In genomic region chr21:42369821-42370220, GRCh38 we compare ENCODE assay signal across 22 cellular contexts. TPM values are rescaled to one million over a fixed set of nuclear protein-coding genes. Genes with fewer than 3 reads are reported as not detected.
A peak's percentile ranks its signal among the peaks of the same experiment; 100 is the strongest.
DNase-seq lines count a peak whose midpoint lies in the region; ATAC-seq, FAIRE-seq and TF ChIP-seq lines count a peak whose summit lies in the region.
"Had no signal": no experiment of that assay in that cellular context is flagged by ENCODE, and none has a peak within 500 bp of the region (broad histone marks: within the 10 kb centered on the region; RNA-seq: fewer than 3 reads in every experiment).

No MANE protein-coding gene starts in this region.

- H3K4me3 ChIP-seq in DND-41 (ENCODE audit: low read depth in 1 of 2, low read length in 2 of 2), result no peak overlapping the region

- H3K4me2 ChIP-seq in DND-41 (ENCODE audit: insufficient read depth, low read length), result no peak overlapping the region
- H3K4me2 ChIP-seq: SK-N-SH had no signal

- no peaks in the 10 kb centered on the region for H4K20me1 ChIP-seq in DND-41 (ENCODE audit: insufficient read depth, low read length)

- no peaks in the 10 kb centered on the region for H3K36me3 Mint-ChIP-seq in chondrocyte (ENCODE audit: low read depth)
- no peaks in the 10 kb centered on the region for H3K36me3 Mint-ChIP-seq in nephron progenitor cell (ENCODE audit: low read depth)
- H3K36me3 Mint-ChIP-seq: CD4-positive, CD25-positive, alpha-beta regulatory T cell; IgD-negative memory B cell had no signal

- peaks cover 11% of the 10 kb centered on the region for H3K27me3 Mint-ChIP-seq in chondrocyte (ENCODE audit: low read depth)
- peaks cover 20% of the 10 kb centered on the region for H3K27me3 Mint-ChIP-seq in nephron progenitor cell (ENCODE audit: low read depth, poor library complexity)

- no peak overlapping the region for H3K27ac ChIP-seq in DND-41 (ENCODE audit: low read length)
- no peak overlapping the region for H3K27ac ChIP-seq in foreskin keratinocyte

- no peaks in the 10 kb centered on the region for H3K9me3 Mint-ChIP-seq in chondrocyte (ENCODE audit: low read depth)
- no peaks in the 10 kb centered on the region for H3K9me3 Mint-ChIP-seq in nephron progenitor cell
- H3K9me3 Mint-ChIP-seq: CD4-positive, CD25-positive, alpha-beta regulatory T cell; IgD-negative memory B cell had no signal

- H3K27me3 ChIP-seq in DND-41 (ENCODE audit: insufficient read depth, low read length, poor library complexity) (no peaks in the 10 kb centered on the region), foreskin keratinocyte (peaks cover 9% of the 10 kb centered on the region)

- H3K27ac Mint-ChIP-seq in chondrocyte (ENCODE audit: unreplicated experiment) (no peak overlapping the region), nephron progenitor cell (no peak overlapping the region)
- H3K27ac Mint-ChIP-seq: CD4-positive, CD25-positive, alpha-beta regulatory T cell had no signal

- H3K9ac ChIP-seq in DND-41 (ENCODE audit: low read depth, low read length), result no peak overlapping the region
- H3K9ac ChIP-seq: SK-N-SH had no signal

- peak; percentile 24 for TF ChIP-seq CTCF in DND-41 (IDR thresholded peaks at IDR 0.05; ENCODE audit: borderline replicate concordance, extremely low read depth, low read length, poor library complexity, severe bottlenecking)
- TF ChIP-seq CTCF in chondrocyte (IDR thresholded peaks at IDR 0.05), result no peak
- TF ChIP-seq CTCF in nephron progenitor cell (IDR thresholded peaks at IDR 0.05), result peak; percentile 20
- TF ChIP-seq CTCF in foreskin keratinocyte (conservative IDR thresholded peaks at IDR 0.05), result no peak

- H2AFZ ChIP-seq in DND-41 (ENCODE audit: low read depth, low read length), result no peak overlapping the region

- peak; percentile 28; the same call in 1 of the 2 replicates for TF ChIP-seq POLR2A in GM12891 (IDR thresholded peaks at IDR 0.05; ENCODE audit: low read depth, low read length)

- DNase-seq in DND-41 (no peak), GM12891 (ENCODE audit: insufficient read length, low spot score) (no peak), chondrocyte (ENCODE audit: low spot score) (peak; percentile 83), nephron progenitor cell (no peak), NCI-H1930 (lab: John Stamatoyannopoulos, UW) (no peak), foreskin keratinocyte (no peak), HK-2 (ENCODE audit: unreplicated experiment) (no peak)
- DNase-seq: Calu3; CD4-positive, CD25-positive, alpha-beta regulatory T cell; DMS53; NCI-H187; NCI-H2171; NCI-H446 treated with DMSO at 0.1 percent for 48 hours; NK-92 treated with Interleukin-12 subunit alpha and Interleukin-12 subunit beta, amount 100 ng/mL, for 24 hours; SHP77; SK-N-SH had no signal

- H3K4me1 ChIP-seq in DND-41 (ENCODE audit: insufficient read depth, low read length), result no peaks in the 10 kb centered on the region
- no peaks in the 10 kb centered on the region for H3K4me1 ChIP-seq in foreskin keratinocyte

- H3K9me3 ChIP-seq in DND-41 (ENCODE audit: insufficient read depth, low read length, severe bottlenecking), result no peaks in the 10 kb centered on the region
- H3K9me3 ChIP-seq: SK-N-SH had no signal

- H3K4me3 Mint-ChIP-seq in chondrocyte (ENCODE audit: unreplicated experiment), result no peak overlapping the region
- H3K4me3 Mint-ChIP-seq in nephron progenitor cell, result no peak overlapping the region
- H3K4me3 Mint-ChIP-seq: CD4-positive, CD25-positive, alpha-beta regulatory T cell; IgD-negative memory B cell had no signal

- H3K4me1 Mint-ChIP-seq in chondrocyte (ENCODE audit: low read depth) (no peaks in the 10 kb centered on the region), nephron progenitor cell (peaks cover 69% of the 10 kb centered on the region)
- H3K4me1 Mint-ChIP-seq: IgD-negative memory B cell had no signal

- ATAC-seq in DND-41 (ENCODE audit: insufficient read depth, low read depth) (no peak), GM19328 (IDR thresholded peaks at IDR 0.05; ENCODE audit: unreplicated experiment) (no peak), foreskin keratinocyte (no peak)

- no peaks in the 10 kb centered on the region for H3K79me2 ChIP-seq in DND-41 (ENCODE audit: insufficient read depth, low read length)

- FAIRE-seq in GM12891 (lab: Jason Lieb, UNC), result no peak
- FAIRE-seq: G401.6, H54 had no signal

- no peaks in the 10 kb centered on the region for H3K36me3 ChIP-seq in DND-41 (ENCODE audit: insufficient read depth, low read length)

TF ChIP-seq in GM12891, 5 proteins besides CTCF, POLR2A, EP300 and RAD21:
- TF ChIP-seq PAX5 (IDR thresholded peaks at IDR 0.05; ENCODE audit: insufficient read depth, low read length, severe bottlenecking) (no peak), SPI1 (IDR thresholded peaks at IDR 0.05; ENCODE audit: low read depth, low read length) (no peak), POU2F2 (IDR thresholded peaks at IDR 0.05; ENCODE audit: low read depth, low read length) (no peak), TAF1 (IDR thresholded peaks at IDR 0.05; ENCODE audit: low read depth, low read length) (no peak), POLR2AphosphoS5 (IDR thresholded peaks at IDR 0.05; ENCODE audit: low read depth, low read length) (no peak)
TF ChIP-seq in GM12891: peak in this region for 0.

RNA-seq across cellular contexts. Expression of gene TFF1, which starts 3.5 kb away (rescaled TPM):
- 0.63 TPM for polyA plus RNA-seq in GM12891 (2012; ENCODE audit: low read depth, missing spikeins)
- total RNA-seq in chondrocyte, result not detected in 3 replicates
- not detected in 2 replicates for total RNA-seq in foreskin keratinocyte
- not detected in 2 replicates for polyA plus RNA-seq in foreskin keratinocyte
- total RNA-seq: Calu3; CD4-positive, CD25-positive, alpha-beta regulatory T cell; HT1080; OCI-LY7 had no signal
- polyA plus RNA-seq: CD4-positive, CD25-positive, alpha-beta regulatory T cell; IgD-negative memory B cell; SK-N-SH had no signal

RNA-seq across cellular contexts. Expression of gene TFF2, which starts 19.0 kb away (rescaled TPM):
- not detected for polyA plus RNA-seq in GM12891 (2012; ENCODE audit: low read depth, missing spikeins)
- total RNA-seq in chondrocyte (not detected in 3 replicates), foreskin keratinocyte (not detected in 2 replicates)
- not detected in 2 replicates for polyA plus RNA-seq in foreskin keratinocyte
- total RNA-seq: Calu3; CD4-positive, CD25-positive, alpha-beta regulatory T cell; HT1080; OCI-LY7 had no signal
- polyA plus RNA-seq: CD4-positive, CD25-positive, alpha-beta regulatory T cell; IgD-negative memory B cell; SK-N-SH had no signal

RNA-seq across cellular contexts. Expression of gene TMPRSS3, which starts 26.0 kb away (rescaled TPM):
- 129 TPM for polyA plus RNA-seq in GM12891 (2012; ENCODE audit: low read depth, missing spikeins)
- total RNA-seq in chondrocyte (0.22 TPM in 1 of 3 replicates, not detected in the others), foreskin keratinocyte (not detected in 2 replicates)
- polyA plus RNA-seq in foreskin keratinocyte, result not detected in 2 replicates
- total RNA-seq: HT1080, OCI-LY7 had no signal
- polyA plus RNA-seq: IgD-negative memory B cell, SK-N-SH had no signal

RNA-seq across cellular contexts. Expression of gene UBASH3A, which starts 33.9 kb away (rescaled TPM):
- 1.1 TPM for polyA plus RNA-seq in GM12891 (2012; ENCODE audit: low read depth, missing spikeins)
- total RNA-seq in chondrocyte, result not detected in 3 replicates
- not detected in 2 replicates for total RNA-seq in foreskin keratinocyte
- not detected in 2 replicates for polyA plus RNA-seq in foreskin keratinocyte
- total RNA-seq: Calu3, HT1080, OCI-LY7 had no signal
- polyA plus RNA-seq: SK-N-SH had no signal

RNA-seq across cellular contexts. Expression of gene TFF3, which starts 54.6 kb away (rescaled TPM):
- polyA plus RNA-seq in GM12891 (2012; ENCODE audit: low read depth, missing spikeins), result not detected
- total RNA-seq in chondrocyte (1.3 to 6.0 TPM in 2 of 3 replicates, not detected in the other), foreskin keratinocyte (not detected in 2 replicates)
- not detected in 2 replicates for polyA plus RNA-seq in foreskin keratinocyte
- total RNA-seq: Calu3; CD4-positive, CD25-positive, alpha-beta regulatory T cell; HT1080; OCI-LY7 had no signal
- polyA plus RNA-seq: CD4-positive, CD25-positive, alpha-beta regulatory T cell; IgD-negative memory B cell; SK-N-SH had no signal

Comparison
In these comparisons a context has a peak if more than half of its experiments do, and no peak if none do; other contexts are left out.
1. CTCF ChIP-seq: peak in DND-41 (single experiment) and nephron progenitor cell (single experiment); none in chondrocyte (single experiment) and foreskin keratinocyte (single experiment).